ENCODE assay signal across 9 cellular contexts in genomic region chr5:7897014-7897600, GRCh38. TPM values are rescaled to one million over a fixed set of nuclear protein-coding genes. Genes with fewer than 3 reads are reported as not detected.
DNase-seq lines count a peak whose midpoint lies in the region; ATAC-seq lines count a peak whose summit lies in the region.
"Had no signal": no experiment of that assay in that cellular context is flagged by ENCODE, and none has a peak within 500 bp of the region (broad histone marks: within the 10 kb centered on the region; RNA-seq: fewer than 3 reads in every experiment).

No MANE protein-coding gene starts in this region.

- H3K4me3 ChIP-seq in adipocyte (ENCODE audit: low read length) = no peak overlapping the region
- H3K4me3 ChIP-seq: Peyer's patch had no signal

- peaks cover 100% of the 10 kb centered on the region for H3K36me3 ChIP-seq in adipocyte (ENCODE audit: control insufficient read depth, insufficient read depth, low read length, severe bottlenecking)

- no peaks in the 10 kb centered on the region for H3K9me3 ChIP-seq in adipocyte (ENCODE audit: control insufficient read depth, low read length)
- H3K9me3 ChIP-seq: Peyer's patch had no signal

- H3K27ac Mint-ChIP-seq in natural killer cell treated with Interleukin-12 subunit alpha and Interleukin-12 subunit beta and Interleukin-15 and Interleukin-18, amount 100 ng/mL, for 72 hours = no peak overlapping the region

- H3K27me3 ChIP-seq in adipocyte (replicated peaks; ENCODE audit: control insufficient read depth, insufficient read depth, low read length) = no peaks in the 10 kb centered on the region
- H3K27me3 ChIP-seq: Peyer's patch had no signal

- peak; percentile 26 for DNase-seq in CD1c-positive myeloid dendritic cell (ENCODE audit: extremely low spot score)
- DNase-seq in NCI-H226 = peak; percentile 53
- DNase-seq in adipocyte (ENCODE audit: low read depth) = peak; percentile 22
- peak; percentile 52 for DNase-seq in myocyte (ENCODE audit: low read depth)
- DNase-seq in natural killer cell treated with Interleukin-12 subunit alpha and Interleukin-12 subunit beta and Interleukin-15 and Interleukin-18, amount 100 ng/mL, for 72 hours (ENCODE audit: low spot score) = no peak

- peaks cover 72% of the 10 kb centered on the region for H3K36me3 Mint-ChIP-seq in natural killer cell treated with Interleukin-12 subunit alpha and Interleukin-12 subunit beta and Interleukin-15 and Interleukin-18, amount 100 ng/mL, for 72 hours

- H3K27me3 Mint-ChIP-seq in natural killer cell treated with Interleukin-12 subunit alpha and Interleukin-12 subunit beta and Interleukin-15 and Interleukin-18, amount 100 ng/mL, for 72 hours = no peaks in the 10 kb centered on the region

- H3K4me3 Mint-ChIP-seq in natural killer cell treated with Interleukin-12 subunit alpha and Interleukin-12 subunit beta and Interleukin-15 and Interleukin-18, amount 100 ng/mL, for 72 hours = no peak overlapping the region

- peaks cover 5% of the 10 kb centered on the region for H3K4me1 ChIP-seq in adipocyte (ENCODE audit: control insufficient read depth, insufficient read depth, low read length)
- H3K4me1 ChIP-seq: Peyer's patch had no signal

- ATAC-seq in GM19351 (IDR thresholded peaks at IDR 0.05; ENCODE audit: unreplicated experiment) (peak; percentile 72), HG02759 (IDR thresholded peaks at IDR 0.05; ENCODE audit: unreplicated experiment) (no peak), HG03097 (IDR thresholded peaks at IDR 0.05; ENCODE audit: low FRiP score, unreplicated experiment) (no peak)
- no peak for ATAC-seq in natural killer cell treated with Interleukin-12 subunit alpha and Interleukin-12 subunit beta and Interleukin-15 and Interleukin-18, amount 100 ng/mL, for 72 hours

- H3K9ac ChIP-seq in adipocyte (ENCODE audit: low read length) = no peak overlapping the region

- no peaks in the 10 kb centered on the region for H3K9me3 Mint-ChIP-seq in natural killer cell treated with Interleukin-12 subunit alpha and Interleukin-12 subunit beta and Interleukin-15 and Interleukin-18, amount 100 ng/mL, for 72 hours

- H3K4me1 Mint-ChIP-seq in natural killer cell treated with Interleukin-12 subunit alpha and Interleukin-12 subunit beta and Interleukin-15 and Interleukin-18, amount 100 ng/mL, for 72 hours (ENCODE audit: low read depth in 2 of 2) = peaks cover 9 to 14% of the 10 kb centered on the region in 2 donors

RNA-seq across cellular contexts. Expression of gene MTRR, which starts 28.2 kb away (rescaled TPM):
- 24.4 and 37.7 TPM in 2 replicates for total RNA-seq in myocyte
- 18.1 TPM for polyA plus RNA-seq in myocyte (2012)
- 10 to 100 TPM; 72.7 to 91.3 TPM for total RNA-seq in natural killer cell treated with Interleukin-12 subunit alpha and Interleukin-12 subunit beta and Interleukin-15 and Interleukin-18, amount 100 ng/mL, for 72 hours

RNA-seq across cellular contexts. Expression of gene FASTKD3, which starts 28.3 kb away (rescaled TPM):
- 11.9 and 12.1 TPM in 2 replicates for total RNA-seq in myocyte
- polyA plus RNA-seq in myocyte (2012) = 4.2 TPM
- 10 to 100 TPM; 13.6 to 16.2 TPM for total RNA-seq in natural killer cell treated with Interleukin-12 subunit alpha and Interleukin-12 subunit beta and Interleukin-15 and Interleukin-18, amount 100 ng/mL, for 72 hours

RNA-seq across cellular contexts. Expression of gene CFAP90, which starts 46.2 kb away (rescaled TPM):
- total RNA-seq in myocyte = not detected in 2 replicates
- polyA plus RNA-seq in myocyte (2012) = not detected
- total RNA-seq in natural killer cell treated with Interleukin-12 subunit alpha and Interleukin-12 subunit beta and Interleukin-15 and Interleukin-18, amount 100 ng/mL, for 72 hours = not detected
- total RNA-seq: Peyer's patch had no signal
